In genomic region chr13:112251930-112252585, GRCh38 we compare ENCODE assay signal across 16 cellular contexts.
DNase-seq lines count a peak whose midpoint lies in the region; ATAC-seq and TF ChIP-seq lines count a peak whose summit lies in the region.
"Had no signal": no experiment of that assay in that cellular context is flagged by ENCODE, and none has a peak within 500 bp of the region (broad histone marks: within the 10 kb centered on the region; RNA-seq: fewer than 3 reads in every experiment).

No MANE protein-coding gene starts in this region.

- peak; percentile 11 for DNase-seq in activated CD8-positive, alpha-beta memory T cell treated with anti-CD3 and anti-CD28 coated beads for 24 hours
- no peak for DNase-seq in activated CD8-positive, alpha-beta memory T cell treated with anti-CD3 and anti-CD28 coated beads, Interleukin-2, amount 50 U/mL, for 4 hours
- DNase-seq in islet precursor cell (peak; percentile 42), neuronal stem cell (ENCODE audit: low spot score) (no peak), ureter (ENCODE audit: low spot score) (peak; percentile 4), SK-N-DZ (ENCODE audit: low spot score) (no peak), NK-92 (lab: John Stamatoyannopoulos, UW; ENCODE audit: unreplicated experiment) (no peak)
- DNase-seq: COR-L47, DMS153, DMS79 treated with DMSO at 0.1 percent for 48 hours, EL had no signal

- H3K4me1 ChIP-seq in neuronal stem cell (ENCODE audit: control insufficient read depth in 2 of 2, insufficient read depth in 1 of 2, low read depth in 1 of 2, low read length in 2 of 2) = peaks cover 8 to 9% of the 10 kb centered on the region in 2 donors
- H3K4me1 ChIP-seq: HAP-1 had no signal

- H3K14ac ChIP-seq in neuronal stem cell (ENCODE audit: low read length) = no peak overlapping the region

- no peak overlapping the region for H3K27ac ChIP-seq in neuronal stem cell (replicated peaks; ENCODE audit: low read length)
- H3K27ac ChIP-seq: 22Rv1 had no signal

- no peaks in the 10 kb centered on the region for H3K79me1 ChIP-seq in neuronal stem cell (ENCODE audit: low read depth, low read length)

- H3K4me2 ChIP-seq in neuronal stem cell (ENCODE audit: insufficient read depth, low read length, poor library complexity, severe bottlenecking) = no peak overlapping the region

- no peak overlapping the region for H2BK15ac ChIP-seq in neuronal stem cell (ENCODE audit: low read length)

- no peak overlapping the region for H2BK120ac ChIP-seq in neuronal stem cell (ENCODE audit: low read depth, low read length)

- no peak overlapping the region for H3K4me3 ChIP-seq in neuronal stem cell (ENCODE audit: low read length in 2 of 2)
- H3K4me3 ChIP-seq: HAP-1 had no signal

- H2BK5ac ChIP-seq in neuronal stem cell (ENCODE audit: low read length) = no peak overlapping the region

- no peaks in the 10 kb centered on the region for H3K36me3 ChIP-seq in neuronal stem cell (replicated peaks in 1 of 2; ENCODE audit: control insufficient read depth in 2 of 2, insufficient read depth in 2 of 2, low read length in 2 of 2)
- H3K36me3 ChIP-seq: HAP-1 had no signal

- H4K91ac ChIP-seq in neuronal stem cell (ENCODE audit: low read depth, low read length, poor library complexity) = no peak overlapping the region

- H3K9me3 ChIP-seq in neuronal stem cell (replicated peaks in 1 of 2; ENCODE audit: control insufficient read depth in 2 of 2, insufficient read depth in 1 of 2, low read depth in 1 of 2, low read length in 2 of 2) = peaks cover 2 to 8% of the 10 kb centered on the region in 2 donors
- H3K9me3 ChIP-seq: HAP-1 had no signal

- no peak overlapping the region for H3K23ac ChIP-seq in neuronal stem cell (ENCODE audit: low read depth, low read length, poor library complexity)

- no peak overlapping the region for H3K4ac ChIP-seq in neuronal stem cell (ENCODE audit: low read length)

- no peak overlapping the region for H2AK5ac ChIP-seq in neuronal stem cell (ENCODE audit: low read depth, low read length)

- no peak for TF ChIP-seq POLR2A in GM18505 (IDR thresholded peaks at IDR 0.05; ENCODE audit: borderline replicate concordance, extremely low read depth, insufficient read depth, insufficient read length)

- H2BK12ac ChIP-seq in neuronal stem cell (ENCODE audit: low read length) = no peak overlapping the region

- H2AFZ ChIP-seq in neuronal stem cell (ENCODE audit: low read length) = no peak overlapping the region

- H3K18ac ChIP-seq in neuronal stem cell (ENCODE audit: low read length) = peak overlapping the region; percentile 23

- no peak overlapping the region for H4K8ac ChIP-seq in neuronal stem cell (ENCODE audit: low read depth, low read length)

- ATAC-seq in GM18505 (IDR thresholded peaks at IDR 0.05; ENCODE audit: unreplicated experiment) = no peak
- ATAC-seq: CD8-positive, alpha-beta T cell; HepG2 had no signal

- no peaks in the 10 kb centered on the region for H3K27me3 ChIP-seq in neuronal stem cell (ENCODE audit: control insufficient read depth in 3 of 3, insufficient read depth in 3 of 3, low read depth in 1 of 3, low read length in 3 of 3)

- H3K9ac ChIP-seq in neuronal stem cell (ENCODE audit: low read depth, low read length, poor library complexity) = no peak overlapping the region

- WGBS in neuronal stem cell (ENCODE audit: extremely low coverage in 2 of 2, insufficient read length in 2 of 2, insufficient replicate concordance in 1 of 2), 2 donors = no CpG with 5 or more reads among the region's 27 CpGs

Comparison
In these comparisons a context has a peak if more than half of its experiments do, and no peak if none do; other contexts are left out.
1. DNase-seq: peak in activated CD8-positive, alpha-beta memory T cell treated with anti-CD3 and anti-CD28 coated beads for 24 hours (single experiment), islet precursor cell (single experiment) and ureter (single experiment); none in activated CD8-positive, alpha-beta memory T cell treated with anti-CD3 and anti-CD28 coated beads, Interleukin-2, amount 50 U/mL, for 4 hours (single experiment), neuronal stem cell (single experiment), SK-N-DZ (single experiment) and NK-92 (single experiment).